In genomic region chr19:8005534-8006256, GRCh38 we compare ENCODE assay signal across 8 cellular contexts. TPM values are rescaled to one million over a fixed set of nuclear protein-coding genes. Genes with fewer than 3 reads are reported as not detected.
A peak's percentile ranks its signal among the peaks of the same experiment; 100 is the strongest.
DNase-seq lines count a peak whose midpoint lies in the region; ATAC-seq, FAIRE-seq and TF ChIP-seq lines count a peak whose summit lies in the region.

ELAVL1 (minus strand) TSS chr19:8005641; CDS start chr19:7991815, 13,826 bp downstream.

- peak within 1 kb of the TSS; percentile 96 for H3K9ac ChIP-seq in astrocyte (ENCODE audit: low read length)

- peaks cover 21% of the 10 kb centered on the region for H3K4me1 ChIP-seq in astrocyte (ENCODE audit: insufficient read depth, low read length)
- H3K4me1 ChIP-seq in hepatocyte (ENCODE audit: insufficient read depth) = peaks cover 10% of the 10 kb centered on the region

- WGBS in hepatocyte (ENCODE audit: low lambda C conversion rate, missing lambda C conversion rate) = 2% methylated on average over 49 of the region's 98 CpGs

- H3K27me3 ChIP-seq in astrocyte (ENCODE audit: insufficient read depth, low read length) = no peaks in the 10 kb centered on the region
- no peaks in the 10 kb centered on the region for H3K27me3 ChIP-seq in hepatocyte

- TF ChIP-seq CTCF in astrocyte (IDR thresholded peaks at IDR 0.05; ENCODE audit: insufficient read depth, low read depth, low read length) (no peak), hepatocyte (IDR thresholded peaks at IDR 0.05; ENCODE audit: poor library complexity) (no peak), retinal pigment epithelial cell (conservative IDR thresholded peaks at IDR 0.05; ENCODE audit: low read depth, low read length) (no peak)

- H2AFZ ChIP-seq in astrocyte (ENCODE audit: low read depth, low read length) (peak within 1 kb of the TSS; percentile 99), hepatocyte (peak within 1 kb of the TSS; percentile 100)

- peak; percentile 62 for ATAC-seq in HG02840 (IDR thresholded peaks at IDR 0.05; ENCODE audit: low FRiP score, unreplicated experiment)
- no peak for ATAC-seq in HG02884 (IDR thresholded peaks at IDR 0.05; ENCODE audit: unreplicated experiment)

- peak within 1 kb of the TSS; percentile 93 for H3K27ac Mint-ChIP-seq in astrocyte (ENCODE audit: unreplicated experiment)

- no peaks in the 10 kb centered on the region for H3K9me3 ChIP-seq in astrocyte (ENCODE audit: insufficient read depth, low read depth, low read length)
- H3K9me3 ChIP-seq in hepatocyte (ENCODE audit: low read depth) = no peaks in the 10 kb centered on the region

- peak within 1 kb of the TSS; percentile 81 for H3K27ac ChIP-seq in astrocyte (ENCODE audit: low read depth, low read length)
- peak within 1 kb of the TSS; percentile 96 for H3K27ac ChIP-seq in hepatocyte

- no peaks in the 10 kb centered on the region for H3K36me3 ChIP-seq in astrocyte (ENCODE audit: insufficient read depth, low read length)
- no peaks in the 10 kb centered on the region for H3K36me3 ChIP-seq in hepatocyte (replicated peaks; ENCODE audit: insufficient read depth, low read depth)

- peaks cover 24% of the 10 kb centered on the region for H3K4me1 Mint-ChIP-seq in astrocyte (ENCODE audit: low read depth, unreplicated experiment)

- H3K79me2 ChIP-seq in astrocyte (ENCODE audit: insufficient read depth, low read length) (peaks cover 52% of the 10 kb centered on the region), hepatocyte (peaks cover 52% of the 10 kb centered on the region)

- peak within 1 kb of the TSS; percentile 100 for H3K4me3 Mint-ChIP-seq in astrocyte (ENCODE audit: unreplicated experiment)

- peaks cover 40% of the 10 kb centered on the region for H4K20me1 ChIP-seq in astrocyte (ENCODE audit: insufficient read depth, low read length)
- peaks cover 40% of the 10 kb centered on the region for H4K20me1 ChIP-seq in hepatocyte (ENCODE audit: insufficient read depth, poor library complexity, severe bottlenecking)

- FAIRE-seq in GM12891 (lab: Jason Lieb, UNC) (peak; percentile 97), astrocyte (lab: Jason Lieb, UNC) (no peak)

- H3K4me2 ChIP-seq in astrocyte (ENCODE audit: low read length) (peak within 1 kb of the TSS; percentile 98), hepatocyte (peak within 1 kb of the TSS; percentile 97)

- H3K4me3 ChIP-seq in astrocyte (ENCODE audit: insufficient read depth, low read depth, low read length) (peak within 1 kb of the TSS; percentile 96), hepatocyte (peak within 1 kb of the TSS; percentile 99), retinal pigment epithelial cell (ENCODE audit: low read length) (peak within 1 kb of the TSS; percentile 83)

- H3K27me3 Mint-ChIP-seq in astrocyte (ENCODE audit: low read depth, unreplicated experiment) = no peaks in the 10 kb centered on the region

- no peaks in the 10 kb centered on the region for H3K9me2 ChIP-seq in hepatocyte (replicated peaks; ENCODE audit: insufficient read depth)

- peak; percentile 83 for TF ChIP-seq POLR2A in GM12891 (IDR thresholded peaks at IDR 0.05; ENCODE audit: low read depth, low read length)

- no peaks in the 10 kb centered on the region for H3K9me3 Mint-ChIP-seq in astrocyte (ENCODE audit: unreplicated experiment)

- DNase-seq in GM12891 (ENCODE audit: insufficient read length, low spot score) (peak; percentile 96), NCI-H1694 (lab: John Stamatoyannopoulos, UW) (peak; percentile 46), T-helper 9 cell (peak; percentile 86), astrocyte (ENCODE audit: low read depth) (peak; percentile 73), hepatocyte (ENCODE audit: low spot score) (peak; percentile 97), retinal pigment epithelial cell (ENCODE audit: low read depth) (peak; percentile 55)

- peaks cover 3% of the 10 kb centered on the region for H3K36me3 Mint-ChIP-seq in astrocyte (ENCODE audit: low read depth, unreplicated experiment)

TF ChIP-seq in GM12891, 5 proteins besides CTCF, POLR2A, EP300 and RAD21:
- peak; percentile 2 for TF ChIP-seq PAX5 (IDR thresholded peaks at IDR 0.05; ENCODE audit: insufficient read depth, low read length, severe bottlenecking)
- peak; percentile 85 for TF ChIP-seq TAF1 (IDR thresholded peaks at IDR 0.05; ENCODE audit: low read depth, low read length)
- peak; percentile 83 for TF ChIP-seq POLR2AphosphoS5 (IDR thresholded peaks at IDR 0.05; ENCODE audit: low read depth, low read length)
- no peak for TF ChIP-seq SPI1 (IDR thresholded peaks at IDR 0.05; ENCODE audit: low read depth, low read length)
- TF ChIP-seq POU2F2 (IDR thresholded peaks at IDR 0.05; ENCODE audit: low read depth, low read length) = 0 out of 2 replicates have a peak, but pooled peaks have one; percentile 36
TF ChIP-seq in GM12891: peak in this region for 4.

RNA-seq across cellular contexts. Expression of gene ELAVL1, which starts in this region (rescaled TPM):
- polyA plus RNA-seq in GM12891 (2012; ENCODE audit: low read depth, missing spikeins) = 42.5 TPM
- total RNA-seq in astrocyte (107 TPM in 2 replicates), hepatocyte (57.7 and 59.5 TPM in 2 replicates)
- polyA plus RNA-seq in hepatocyte = 88.1 and 89.9 TPM in 2 replicates

Comparison
In these comparisons a context has a peak if more than half of its experiments do, and no peak if none do; other contexts are left out.
1. DNase-seq: peak in every context shown above with its lines; median percentile 97 in hepatocyte; 96 in GM12891; 86 in T-helper 9 cell; 73 in astrocyte; 55 in retinal pigment epithelial cell; 46 in NCI-H1694.